Comparison of ENCODE assay signal across 9 cellular contexts in the genomic region with DNA sequence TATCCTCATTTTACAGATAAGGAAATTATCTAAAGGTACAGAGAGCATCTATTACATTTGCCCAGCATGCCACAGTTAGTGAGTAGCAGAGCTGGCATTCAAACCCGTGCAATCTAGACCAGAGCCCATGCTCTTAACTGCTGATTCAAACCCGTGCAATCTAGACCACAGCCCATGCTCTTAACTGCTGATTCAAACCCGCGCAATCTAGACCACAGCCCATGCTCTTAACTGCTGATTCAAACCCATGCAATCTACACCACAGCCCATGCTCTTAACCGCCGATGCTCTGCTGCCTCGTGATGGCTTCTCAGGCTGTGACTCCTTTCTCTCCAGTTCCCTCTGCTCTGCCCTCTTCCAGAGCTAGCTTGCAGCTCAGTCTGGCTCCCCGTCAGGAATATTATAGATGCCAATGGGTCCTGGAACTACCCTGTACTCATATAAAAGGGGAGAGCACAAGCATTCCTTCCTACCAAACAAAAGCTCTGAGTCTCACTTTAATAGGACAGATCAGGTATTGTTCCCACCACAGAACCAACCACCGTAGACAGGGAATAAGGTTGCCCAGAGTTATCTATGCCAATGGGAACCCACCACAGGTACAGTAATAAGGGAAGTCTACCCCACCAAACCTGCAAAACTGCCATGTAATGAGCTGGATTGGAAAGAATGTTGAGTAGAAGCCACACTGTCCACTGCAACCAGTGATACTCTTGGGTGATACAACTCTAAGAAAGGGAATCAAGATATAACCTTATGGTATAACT.
DNase-seq lines count a peak whose midpoint lies in the region; ATAC-seq and TF ChIP-seq lines count a peak whose summit lies in the region.
"Had no signal": no experiment of that assay in that cellular context is flagged by ENCODE, and none has a peak within 500 bp of the region (broad histone marks: within the 10 kb centered on the region; RNA-seq: fewer than 3 reads in every experiment).

No MANE protein-coding gene starts in this region.

- H3K27me3 ChIP-seq in SK-N-SH (ENCODE audit: insufficient read depth) = no peaks in the 10 kb centered on the region

- no peak overlapping the region for H3K4me2 ChIP-seq in SK-N-SH

- TF ChIP-seq CTCF in SK-N-SH (IDR thresholded peaks at IDR 0.05) (no peak), fibroblast of the aortic adventitia (IDR thresholded peaks at IDR 0.05; ENCODE audit: insufficient read depth, low read length) (no peak)

- TF ChIP-seq RAD21 in SK-N-SH (IDR thresholded peaks at IDR 0.05; ENCODE audit: low read length) = no peak

- peak overlapping the region in 1 of 2 experiments; percentile 64; a peak in 3 of 4 replicates for H3K27ac ChIP-seq in SK-N-SH (ENCODE audit: low read depth in 2 of 2, low read length in 1 of 2)

- H3K27ac Mint-ChIP-seq in stimulated activated naive CD8-positive, alpha-beta T cell treated with anti-CD3 and anti-CD28 coated beads, Interleukin-15, amount 100 ng/mL, for 72 hours = peak overlapping the region in 1 of 2 donors; percentile 4

- H3K79me2 ChIP-seq in SK-N-SH (ENCODE audit: insufficient read depth) = no peaks in the 10 kb centered on the region

- H3K27me3 Mint-ChIP-seq in stimulated activated naive CD8-positive, alpha-beta T cell treated with anti-CD3 and anti-CD28 coated beads, Interleukin-15, amount 100 ng/mL, for 72 hours = no peaks in the 10 kb centered on the region

- POLR2A ChIA-PET in SK-N-SH (lab: Yijun Ruan, JAX) = no interaction called here

- no peaks in the 10 kb centered on the region for H3K9me2 ChIP-seq in SK-N-SH

- H3K4me1 Mint-ChIP-seq in stimulated activated naive CD8-positive, alpha-beta T cell treated with anti-CD3 and anti-CD28 coated beads, Interleukin-15, amount 100 ng/mL, for 72 hours = peaks cover 12% of the 10 kb centered on the region

- no peaks in the 10 kb centered on the region for H4K20me1 ChIP-seq in SK-N-SH (ENCODE audit: insufficient read depth)

- no peaks in the 10 kb centered on the region for H3F3A ChIP-seq in SK-N-SH (replicated peaks; ENCODE audit: insufficient read depth)

- no peak overlapping the region for H3K4me3 Mint-ChIP-seq in stimulated activated naive CD8-positive, alpha-beta T cell treated with anti-CD3 and anti-CD28 coated beads, Interleukin-15, amount 100 ng/mL, for 72 hours

- no peak overlapping the region for H2AFZ ChIP-seq in SK-N-SH (ENCODE audit: low read depth)

- no peak overlapping the region for H3K9ac ChIP-seq in SK-N-SH

- whole genome bisulfite sequencing in SK-N-SH (ENCODE audit: low lambda C conversion rate) = 42% methylated on average over 8 of the region's 9 CpGs

- TF ChIP-seq EP300 in SK-N-SH (IDR thresholded peaks at IDR 0.05; ENCODE audit: borderline replicate concordance in 1 of 2, low read depth in 1 of 2, low read length in 1 of 2) = peak in 1 of 2 experiments; percentile 73; a peak in 1 of 4 replicates

- H3K4me1 ChIP-seq in SK-N-SH (ENCODE audit: control insufficient read depth in 1 of 2, insufficient read depth in 2 of 2, low read depth in 1 of 2, low read length in 1 of 2) = peaks cover 0 to 7% of the 10 kb centered on the region in 2 experiments; a peak in 2 of 4 replicates

- CTCF ChIA-PET in SK-N-SH (lab: Yijun Ruan, JAX) = interaction anchor here (0.7 kb wide), 1 partner anchor 23 kb away, joined by 3 read pairs; no protein-coding TSS in a partner anchor

- no peaks in the 10 kb centered on the region for H3K9me3 ChIP-seq in SK-N-SH

- peak; percentile 88 for ATAC-seq in stimulated activated naive CD8-positive, alpha-beta T cell treated with anti-CD3 and anti-CD28 coated beads, Interleukin-15, amount 100 ng/mL, for 72 hours
- no peak for ATAC-seq in GM18520 (IDR thresholded peaks at IDR 0.05; ENCODE audit: unreplicated experiment)

- H3K4me3 ChIP-seq in SK-N-SH (ENCODE audit: low read depth in 2 of 2, low read length in 1 of 2) (no peak overlapping the region), fibroblast of the aortic adventitia (ENCODE audit: low read depth, low read length) (no peak overlapping the region)

- H3K9me3 Mint-ChIP-seq in stimulated activated naive CD8-positive, alpha-beta T cell treated with anti-CD3 and anti-CD28 coated beads, Interleukin-15, amount 100 ng/mL, for 72 hours = peaks cover 12 to 14% of the 10 kb centered on the region in 2 donors

- H3K36me3 ChIP-seq in SK-N-SH (replicated peaks in 1 of 2; ENCODE audit: control insufficient read depth in 1 of 2, insufficient read depth in 2 of 2, low read length in 1 of 2) = no peaks in the 10 kb centered on the region

- DNase-seq in stimulated activated CD4-positive, alpha-beta T cell treated with anti-CD3 and anti-CD28 coated beads, Interleukin-15, amount 100 ng/mL, for 24 hours = peak; percentile 52
- no peak for DNase-seq in stimulated activated CD4-positive, alpha-beta T cell treated with anti-CD3 and anti-CD28 coated beads, Interleukin-4, amount 100 ng/mL, for 1 hour
- DNase-seq in SK-N-SH (no peak), fibroblast of the aortic adventitia (ENCODE audit: low read depth) (peak; percentile 77), NCI-H526 (lab: John Stamatoyannopoulos, UW) (no peak), foreskin melanocyte (no peak)
- DNase-seq in stimulated activated naive CD8-positive, alpha-beta T cell treated with anti-CD3 and anti-CD28 coated beads, Interleukin-15, amount 100 ng/mL, for 72 hours = peak; percentile 7 to 28
- DNase-seq: SHP77 had no signal

TF ChIP-seq in SK-N-SH, 30 proteins besides CTCF, POLR2A, EP300 and RAD21:
- TF ChIP-seq, protein P1, sequence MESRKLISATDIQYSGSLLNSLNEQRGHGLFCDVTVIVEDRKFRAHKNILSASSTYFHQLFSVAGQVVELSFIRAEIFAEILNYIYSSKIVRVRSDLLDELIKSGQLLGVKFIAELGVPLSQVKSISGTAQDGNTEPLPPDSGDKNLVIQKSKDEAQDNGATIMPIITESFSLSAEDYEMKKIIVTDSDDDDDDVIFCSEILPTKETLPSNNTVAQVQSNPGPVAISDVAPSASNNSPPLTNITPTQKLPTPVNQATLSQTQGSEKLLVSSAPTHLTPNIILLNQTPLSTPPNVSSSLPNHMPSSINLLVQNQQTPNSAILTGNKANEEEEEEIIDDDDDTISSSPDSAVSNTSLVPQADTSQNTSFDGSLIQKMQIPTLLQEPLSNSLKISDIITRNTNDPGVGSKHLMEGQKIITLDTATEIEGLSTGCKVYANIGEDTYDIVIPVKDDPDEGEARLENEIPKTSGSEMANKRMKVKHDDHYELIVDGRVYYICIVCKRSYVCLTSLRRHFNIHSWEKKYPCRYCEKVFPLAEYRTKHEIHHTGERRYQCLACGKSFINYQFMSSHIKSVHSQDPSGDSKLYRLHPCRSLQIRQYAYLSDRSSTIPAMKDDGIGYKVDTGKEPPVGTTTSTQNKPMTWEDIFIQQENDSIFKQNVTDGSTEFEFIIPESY (IDR thresholded peaks at IDR 0.05; ENCODE audit: borderline replicate concordance, low read depth) = no peak
- no peak for TF ChIP-seq GABPA (IDR thresholded peaks at IDR 0.05; ENCODE audit: low read depth)
- TF ChIP-seq POLR2AphosphoS5 (IDR thresholded peaks at IDR 0.05; ENCODE audit: low read depth, low read length) = peak; percentile 25; the same call in 1 of the 2 replicates
- peak; percentile 42; the same call in 1 of the 2 replicates for TF ChIP-seq FOXM1 (IDR thresholded peaks at IDR 0.05; ENCODE audit: low read depth)
- TF ChIP-seq TCF12 (IDR thresholded peaks at IDR 0.05) = peak; percentile 59; the same call in 1 of the 2 replicates
- TF ChIP-seq, protein P2, sequence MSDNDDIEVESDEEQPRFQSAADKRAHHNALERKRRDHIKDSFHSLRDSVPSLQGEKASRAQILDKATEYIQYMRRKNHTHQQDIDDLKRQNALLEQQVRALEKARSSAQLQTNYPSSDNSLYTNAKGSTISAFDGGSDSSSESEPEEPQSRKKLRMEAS (IDR thresholded peaks at IDR 0.05; ENCODE audit: low read depth) = peak; percentile 89
- peak; percentile 63; the same call in 1 of the 2 replicates for TF ChIP-seq FOSL2 (IDR thresholded peaks at IDR 0.05; ENCODE audit: borderline replicate concordance, low read depth)
- TF ChIP-seq RFX5 (IDR thresholded peaks at IDR 0.05; ENCODE audit: low read length) = no peak
- TF ChIP-seq JUND (IDR thresholded peaks at IDR 0.05) = peak; percentile 51; the same call in 1 of the 2 replicates
- peak; percentile 45; the same call in 1 of the 2 replicates for TF ChIP-seq TEAD4 (IDR thresholded peaks at IDR 0.05; ENCODE audit: borderline replicate concordance, insufficient read depth)

Comparison
In these comparisons a context has a peak if more than half of its experiments do, and no peak if none do; other contexts are left out.
1. DNase-seq: peak in stimulated activated CD4-positive, alpha-beta T cell treated with anti-CD3 and anti-CD28 coated beads, Interleukin-15, amount 100 ng/mL, for 24 hours (single experiment), fibroblast of the aortic adventitia (single experiment) and stimulated activated naive CD8-positive, alpha-beta T cell treated with anti-CD3 and anti-CD28 coated beads, Interleukin-15, amount 100 ng/mL, for 72 hours (2 of 2); none in stimulated activated CD4-positive, alpha-beta T cell treated with anti-CD3 and anti-CD28 coated beads, Interleukin-4, amount 100 ng/mL, for 1 hour (single experiment), SK-N-SH (single experiment), NCI-H526 (0 of 2) and foreskin melanocyte (single experiment).